ENCODE assay signal across 34 cellular contexts in the genomic region with DNA sequence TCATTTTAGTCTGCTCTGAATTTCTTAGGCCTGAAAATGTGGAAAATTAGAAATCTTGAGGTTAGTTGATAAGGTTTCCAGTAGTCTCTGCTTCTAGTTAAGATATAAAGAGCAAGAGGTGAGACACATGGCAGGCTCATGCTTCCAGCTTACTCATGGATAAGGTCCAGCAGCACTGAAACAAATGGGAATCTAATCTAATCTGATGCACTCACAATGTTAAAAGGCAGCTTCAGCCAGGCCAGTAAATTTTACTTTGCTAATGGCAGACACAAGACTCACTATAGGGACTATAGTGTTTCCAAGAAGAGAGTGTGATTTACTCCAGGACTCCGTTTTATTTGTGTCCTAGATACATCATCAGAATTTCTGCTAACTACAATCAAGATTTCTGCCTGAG.
"Had no signal": no experiment of that assay in that cellular context is flagged by ENCODE, and none has a peak within 500 bp of the region (broad histone marks: within the 10 kb centered on the region; RNA-seq: fewer than 3 reads in every experiment).

No MANE protein-coding gene starts in this region.

- H3K36me3 ChIP-seq: adrenal gland, brain microvascular endothelial cell, breast epithelium had no signal

- H3K9me3 ChIP-seq: adrenal gland had no signal

- H3K9me3 Mint-ChIP-seq: activated CD4-positive, alpha-beta T cell treated with anti-CD3 and anti-CD28 coated beads, Interleukin-2, amount 10 ng/mL, durations not matched to agents 24 days and 14 days; activated CD8-positive, alpha-beta T cell treated with anti-CD3 and anti-CD28 coated beads for 36 hours; activated T-helper 17 cell treated with anti-CD3 and anti-CD28 coated beads, Interleukin-2, amount 50 U/mL, for 72 hours; T-helper 1 cell treated with Interleukin-12 subunit alpha and Interleukin-12 subunit beta and Interleukin-4 antibody, amounts not matched to agents 30 μg/mL and 1 μg/mL, for 36 hours; T-helper 2 cell treated with Interferon-gamma antibody and Interleukin-4, amounts not matched to agents 5 μg/mL and 100 μg/mL, for 36 hours had no signal

- H3K27ac Mint-ChIP-seq: activated B cell treated with CpG ODN at 0.5 μM for 24 hours; activated CD4-positive, alpha-beta memory T cell treated with anti-CD3 and anti-CD28 coated beads for 36 hours; activated CD4-positive, alpha-beta T cell treated with anti-CD3 and anti-CD28 coated beads, Interleukin-2, amount 10 ng/mL, durations not matched to agents 24 days and 14 days; activated CD8-positive, alpha-beta T cell treated with anti-CD3 and anti-CD28 coated beads for 36 hours; activated naive CD4-positive, alpha-beta T cell treated with anti-CD3 and anti-CD28 coated beads for 36 hours; activated naive CD4-positive, alpha-beta T cell treated with anti-CD3 and anti-CD28 coated beads, Interleukin-2, amount 50 U/mL, for 72 hours; activated naive CD8-positive, alpha-beta T cell treated with anti-CD3 and anti-CD28 coated beads for 36 hours; activated T-cell treated with anti-CD3 and anti-CD28 coated beads, Interleukin-2, amount 50 U/mL, for 72 hours; activated T-helper 1 cell treated with anti-CD3 and anti-CD28 coated beads, Interleukin-12 subunit alpha, Interleukin-12 subunit beta, Interleukin-2, Interleukin-4 antibody, amounts not matched to agents 30 ng/mL and 10 ng/mL and 1 ng/mL, durations not matched to agents 14 hours and 24 hours and 36 hours; activated T-helper 17 cell treated with anti-CD3 and anti-CD28 coated beads, Interleukin-2, amount 50 U/mL, for 72 hours; T-helper 1 cell treated with Interleukin-12 subunit alpha and Interleukin-12 subunit beta and Interleukin-4 antibody, amounts not matched to agents 30 μg/mL and 1 μg/mL, for 36 hours; T-helper 2 cell treated with Interferon-gamma antibody and Interleukin-4, amounts not matched to agents 5 μg/mL and 100 μg/mL, for 36 hours had no signal

- H3K4me3 Mint-ChIP-seq: activated B cell treated with CpG ODN at 0.5 μM for 24 hours; activated CD4-positive, alpha-beta memory T cell treated with anti-CD3 and anti-CD28 coated beads for 36 hours; activated CD4-positive, alpha-beta T cell treated with anti-CD3 and anti-CD28 coated beads, Interleukin-2, amount 10 ng/mL, durations not matched to agents 24 days and 14 days; activated CD8-positive, alpha-beta T cell treated with anti-CD3 and anti-CD28 coated beads for 36 hours; activated naive CD4-positive, alpha-beta T cell treated with anti-CD3 and anti-CD28 coated beads for 36 hours; activated naive CD8-positive, alpha-beta T cell treated with anti-CD3 and anti-CD28 coated beads for 36 hours; activated T-cell treated with anti-CD3 and anti-CD28 coated beads, Interleukin-2, amount 50 U/mL, for 4 hours; activated T-cell treated with anti-CD3 and anti-CD28 coated beads, Interleukin-2, amount 50 U/mL, for 72 hours; activated T-helper 1 cell treated with anti-CD3 and anti-CD28 coated beads, Interleukin-12 subunit alpha, Interleukin-12 subunit beta, Interleukin-2, Interleukin-4 antibody, amounts not matched to agents 30 ng/mL and 10 ng/mL and 1 ng/mL, durations not matched to agents 14 hours and 24 hours and 36 hours; activated T-helper 17 cell treated with anti-CD3 and anti-CD28 coated beads, Interleukin-2, amount 50 U/mL, for 72 hours; T-helper 1 cell treated with Interleukin-12 subunit alpha and Interleukin-12 subunit beta and Interleukin-4 antibody, amounts not matched to agents 30 μg/mL and 1 μg/mL, for 36 hours; T-helper 2 cell treated with Interferon-gamma antibody and Interleukin-4, amounts not matched to agents 5 μg/mL and 100 μg/mL, for 36 hours had no signal

- H3K27me3 Mint-ChIP-seq: activated B cell treated with CpG ODN at 0.5 μM for 24 hours; activated CD4-positive, alpha-beta memory T cell treated with anti-CD3 and anti-CD28 coated beads for 36 hours; activated CD4-positive, alpha-beta T cell treated with anti-CD3 and anti-CD28 coated beads, Interleukin-2, amount 10 ng/mL, durations not matched to agents 24 days and 14 days; activated T-helper 17 cell treated with anti-CD3 and anti-CD28 coated beads, Interleukin-2, amount 50 U/mL, for 72 hours had no signal

- H3K27ac ChIP-seq: adrenal gland, body of pancreas, brain microvascular endothelial cell, breast epithelium, VCaP had no signal

- H3K4me1 Mint-ChIP-seq: activated B cell treated with CpG ODN at 0.5 μM for 24 hours; activated CD4-positive, alpha-beta T cell treated with anti-CD3 and anti-CD28 coated beads, Interleukin-2, amount 10 ng/mL, durations not matched to agents 24 days and 14 days; activated naive CD8-positive, alpha-beta T cell treated with anti-CD3 and anti-CD28 coated beads for 36 hours; activated T-helper 17 cell treated with anti-CD3 and anti-CD28 coated beads, Interleukin-2, amount 50 U/mL, for 72 hours had no signal

- ATAC-seq: activated CD8-positive, alpha-beta T cell treated with anti-CD3 and anti-CD28 coated beads for 36 hours; activated naive CD4-positive, alpha-beta T cell treated with anti-CD3 and anti-CD28 coated beads, Interleukin-2, amount 50 U/mL, for 72 hours; activated T-cell treated with anti-CD3 and anti-CD28 coated beads, Interleukin-2, amount 50 U/mL, for 4 hours; activated T-cell treated with anti-CD3 and anti-CD28 coated beads, Interleukin-2, amount 50 U/mL, for 72 hours; activated T-helper 17 cell treated with anti-CD3 and anti-CD28 coated beads, Interleukin-2, amount 50 U/mL, for 72 hours; body of pancreas had no signal

- H3K36me3 Mint-ChIP-seq: activated CD4-positive, alpha-beta memory T cell treated with anti-CD3 and anti-CD28 coated beads for 36 hours; activated naive CD4-positive, alpha-beta T cell treated with anti-CD3 and anti-CD28 coated beads, Interleukin-2, amount 50 U/mL, for 72 hours; activated naive CD8-positive, alpha-beta T cell treated with anti-CD3 and anti-CD28 coated beads for 36 hours had no signal

- H3K27me3 ChIP-seq: adrenal gland, body of pancreas, brain microvascular endothelial cell, breast epithelium had no signal

- DNase-seq: activated B cell treated with CpG ODN at 0.5 μM for 24 hours; activated CD4-positive, alpha-beta memory T cell treated with anti-CD3 and anti-CD28 coated beads for 36 hours; activated CD4-positive, alpha-beta T cell treated with anti-CD3 and anti-CD28 coated beads for 4 hours; activated CD4-positive, alpha-beta T cell treated with anti-CD3 and anti-CD28 coated beads, Interleukin-2, amount 10 ng/mL, durations not matched to agents 24 days and 14 days; activated CD4-positive, alpha-beta T cell treated with anti-CD3 and anti-CD28 coated beads, Interleukin-2, amount 50 U/mL, for 1 hour; activated CD4-positive, alpha-beta T cell treated with anti-CD3 and anti-CD28 coated beads, Interleukin-2, amount 50 U/mL, for 4 hours; activated CD4-positive, CD25-positive, alpha-beta regulatory T cell treated with anti-CD3 and anti-CD28 coated beads, Interleukin-2, amount 50 U/mL, for 72 hours; activated CD8-positive, alpha-beta memory T cell treated with anti-CD3 and anti-CD28 coated beads, Interleukin-2, amount 50 U/mL, for 4 hours; activated CD8-positive, alpha-beta T cell treated with anti-CD3 and anti-CD28 coated beads for 36 hours; activated effector memory CD4-positive, alpha-beta T cell treated with anti-CD3 and anti-CD28 coated beads, Interleukin-2, amount 50 U/mL, for 16 hours; activated gamma-delta T cell treated with Interleukin-2 at 50 U/mL for 16 hours; activated naive CD4-positive, alpha-beta T cell; activated naive CD4-positive, alpha-beta T cell treated with anti-CD3 and anti-CD28 coated beads for 36 hours; activated naive CD4-positive, alpha-beta T cell treated with anti-CD3 and anti-CD28 coated beads, Interleukin-2, amount 50 U/mL, for 16 hours; activated naive CD8-positive, alpha-beta T cell treated with anti-CD3 and anti-CD28 coated beads for 36 hours; activated T-cell treated with anti-CD3 and anti-CD28 coated beads for 4 hours; activated T-cell treated with anti-CD3 and anti-CD28 coated beads, Interleukin-2, amount 50 U/mL, for 1 hour; activated T-cell treated with anti-CD3 and anti-CD28 coated beads, Interleukin-2, amount 50 U/mL, for 4 hours; activated T-cell treated with anti-CD3 and anti-CD28 coated beads, Interleukin-2, amount 50 U/mL, for 72 hours; adrenal gland; amniotic stem cell; aorta; body of pancreas; brain microvascular endothelial cell; central memory CD4-positive, alpha-beta T cell; T-helper 2 cell; T-helper 9 cell had no signal

- H3K4me3 ChIP-seq: adrenal gland, body of pancreas, breast epithelium had no signal

- H3K4me1 ChIP-seq: adrenal gland, body of pancreas, breast epithelium had no signal
